8 cellular contexts compared by ENCODE assay signal in genomic region chr1:156705918-156706646, GRCh38. TPM values are rescaled to one million over a fixed set of nuclear protein-coding genes. Genes with fewer than 3 reads are reported as not detected.
DNase-seq lines count a peak whose midpoint lies in the region; ATAC-seq and TF ChIP-seq lines count a peak whose summit lies in the region.

No MANE protein-coding gene starts in this region.

- H3K9me3 ChIP-seq in breast epithelium: no peaks in the 10 kb centered on the region

- H3K4me3 Mint-ChIP-seq in WTC11: peak overlapping the region; percentile 84

- TF ChIP-seq POLR2A in breast epithelium (IDR thresholded peaks at IDR 0.05): no peak

- no peaks in the 10 kb centered on the region for H3K36me3 ChIP-seq in breast epithelium
- H3K36me3 ChIP-seq in kidney epithelial cell (ENCODE audit: control insufficient read depth, insufficient read depth, low read length): no peaks in the 10 kb centered on the region

- peak; percentile 57 for DNase-seq in EL
- DNase-seq in NCI-H1105 (lab: John Stamatoyannopoulos, UW): peak; percentile 66
- peak; percentile 94 for DNase-seq in WTC11 (ENCODE audit: low spot score)
- peak; percentile 66 to 73 for DNase-seq in breast epithelium (ENCODE audit: low spot score in 2 of 2)
- DNase-seq in kidney epithelial cell (ENCODE audit: low read depth): no peak
- peak; percentile 56 to 64 (median 58) for DNase-seq in stimulated activated CD4-positive, alpha-beta T cell treated with anti-CD3 and anti-CD28 coated beads, Interleukin-1b, Interleukin-23, amount 100 ng/mL, for 24 hours (ENCODE audit: low read depth in 4 of 4, low spot score in 1 of 4)
- DNase-seq in NOMO-1 treated with DMSO at 0.1 percent for 48 hours (lab: John Stamatoyannopoulos, UW; ENCODE audit: unreplicated experiment): no peak

- peak overlapping the region; percentile 96 for H3K27ac Mint-ChIP-seq in WTC11

- H3K27me3 ChIP-seq in breast epithelium (no peaks in the 10 kb centered on the region), kidney epithelial cell (ENCODE audit: control insufficient read depth, insufficient read depth, low read length) (no peaks in the 10 kb centered on the region)

- peaks cover 7% of the 10 kb centered on the region for H3K36me3 Mint-ChIP-seq in WTC11

- H3K27ac ChIP-seq in breast epithelium: peak overlapping the region; percentile 92 to 94

- CTCF ChIA-PET in WTC11 (lab: Charles Lee): interaction anchor here (0.6 to 25.2 kb wide), 46 partner anchors 9 to 249 kb away, joined by 3 to 1553 read pairs (median 6); partner anchors contain the start of genes BCAN, HAPLN2, HDGF and INSRR

- peaks cover 62% of the 10 kb centered on the region for H3K4me1 Mint-ChIP-seq in WTC11

- H3K27me3 Mint-ChIP-seq in WTC11 (ENCODE audit: low read depth): peaks cover 23% of the 10 kb centered on the region

- ATAC-seq in WTC11 (peak; percentile 45), HG02623 (IDR thresholded peaks at IDR 0.05; ENCODE audit: unreplicated experiment) (no peak)

- H3K9me3 Mint-ChIP-seq in WTC11: no peaks in the 10 kb centered on the region

- peaks cover 43 to 60% of the 10 kb centered on the region in 2 donors for H3K4me1 ChIP-seq in breast epithelium

- H3K4me3 ChIP-seq in breast epithelium (peak overlapping the region; percentile 42 to 72 (median 54)), kidney epithelial cell (ENCODE audit: low read depth, low read length) (peak overlapping the region; percentile 31)

- intact Hi-C loops in breast epithelium (cut with DNase I; ENCODE audit: low total_unique reads): no loop called here

- POLR2A ChIA-PET in WTC11 (lab: Charles Lee): interaction anchor here (0.5 to 5.4 kb wide), 18 partner anchors 9 to 82 kb away, joined by 3 to 195 read pairs (median 6); partner anchors contain the start of genes HDGF, ISG20L2, METTL25B and MRPL24

- peak; percentile 96 for TF ChIP-seq CTCF in WTC11 (IDR thresholded peaks at IDR 0.05)
- TF ChIP-seq CTCF in breast epithelium (IDR thresholded peaks at IDR 0.05): peak; percentile 79 to 93 (median 80)
- peak; percentile 91 for TF ChIP-seq CTCF in kidney epithelial cell (IDR thresholded peaks at IDR 0.05; ENCODE audit: insufficient read depth, low read length, poor library complexity, severe bottlenecking)

TF ChIP-seq in WTC11, 78 proteins besides CTCF, POLR2A, EP300 and RAD21 (continues in another document):
- TF ChIP-seq ZNF416 (CRISPR knock-in tag; IDR thresholded peaks at IDR 0.05): 0 out of 2 replicates have a peak, but pooled peaks have one; percentile 64
- no peak for TF ChIP-seq RELA (CRISPR knock-in tag; IDR thresholded peaks at IDR 0.05; ENCODE audit: borderline replicate concordance)
- TF ChIP-seq OVOL2 (CRISPR knock-in tag; IDR thresholded peaks at IDR 0.05; ENCODE audit: borderline replicate concordance): no peak
- TF ChIP-seq ZNF671 (CRISPR knock-in tag; IDR thresholded peaks at IDR 0.05): 0 out of 2 replicates have a peak, but pooled peaks have one; percentile 22
- 0 out of 2 replicates have a peak, but pooled peaks have one; percentile 55 for TF ChIP-seq ZNF232 (CRISPR knock-in tag; IDR thresholded peaks at IDR 0.05)
- TF ChIP-seq NFATC4 (CRISPR knock-in tag; IDR thresholded peaks at IDR 0.05): no peak
- peak; percentile 15; the same call in 1 of the 2 replicates for TF ChIP-seq NR2C2 (CRISPR knock-in tag; IDR thresholded peaks at IDR 0.05)
- TF ChIP-seq E2F1 (CRISPR knock-in tag; IDR thresholded peaks at IDR 0.05): no peak
- TF ChIP-seq JUN (CRISPR knock-in tag; IDR thresholded peaks at IDR 0.05): no peak
- peak; percentile 17; the same call in 1 of the 2 replicates for TF ChIP-seq FOXP4 (CRISPR knock-in tag; IDR thresholded peaks at IDR 0.05)
- no peak for TF ChIP-seq IRF1 (CRISPR knock-in tag; IDR thresholded peaks at IDR 0.05)
- peak; percentile 72; the same call in 1 of the 2 replicates for TF ChIP-seq HMGXB4 (CRISPR knock-in tag; IDR thresholded peaks at IDR 0.05)
- no peak for TF ChIP-seq PRDM15 (CRISPR knock-in tag; IDR thresholded peaks at IDR 0.05)

RNA-seq across cellular contexts. Expression of gene CRABP2, which starts 0.7 kb away (rescaled TPM):
- 135 to 195 TPM (median 186 TPM) in 3 replicates for total RNA-seq in WTC11 (2021)
- total RNA-seq in breast epithelium: 10 to 100 TPM in 2 of 3 donors, 1 to 10 TPM in 1; 4.2 to 61.6 (median 28.2) TPM
- total RNA-seq in kidney epithelial cell: 24.5 and 29.5 TPM in 2 replicates

RNA-seq across cellular contexts. Expression of gene METTL25B, which starts 22.2 kb away (rescaled TPM):
- total RNA-seq in WTC11 (2021) (32.0 to 41.0 TPM (median 37.9 TPM) in 3 replicates), breast epithelium (10 to 100 TPM; 15.5 to 41.3 (median 30.2) TPM), kidney epithelial cell (13.0 and 13.6 TPM in 2 replicates)

RNA-seq across cellular contexts. Expression of gene ISG20L2, which starts 22.5 kb away (rescaled TPM):
- total RNA-seq in WTC11 (2021) (37.2 to 43.8 TPM (median 42.2 TPM) in 3 replicates), breast epithelium (10 to 100 TPM; 13.6 to 25.2 (median 21.0) TPM), kidney epithelial cell (17.7 and 25.1 TPM in 2 replicates)

RNA-seq across cellular contexts. Expression of gene NES, which starts 28.9 kb away (rescaled TPM):
- 103 to 127 TPM (median 104 TPM) in 3 replicates for total RNA-seq in WTC11 (2021)
- total RNA-seq in breast epithelium: 10 to 100 TPM in 2 of 3 donors, 1 to 10 TPM in 1; 9.9 to 28.5 (median 14.9) TPM
- total RNA-seq in kidney epithelial cell: 66.3 and 76.8 TPM in 2 replicates

RNA-seq across cellular contexts. Expression of gene MRPL24, which starts 34.8 kb away (rescaled TPM):
- total RNA-seq in WTC11 (2021) (35.1 to 37.4 TPM (median 35.2 TPM) in 3 replicates), breast epithelium (10 to 100 TPM; 36.6 to 63.9 (median 63.8) TPM), kidney epithelial cell (42.5 and 62.2 TPM in 2 replicates)

Comparison
In these comparisons a context has a peak if more than half of its experiments do, and no peak if none do; other contexts are left out.
1. DNase-seq: peak in EL (single experiment), NCI-H1105 (single experiment), WTC11 (single experiment), breast epithelium (2 of 2) and stimulated activated CD4-positive, alpha-beta T cell treated with anti-CD3 and anti-CD28 coated beads, Interleukin-1b, Interleukin-23, amount 100 ng/mL, for 24 hours (4 of 4); none in kidney epithelial cell (single experiment) and NOMO-1 treated with DMSO at 0.1 percent for 48 hours (single experiment).
2. Peak in every context shown above with its lines, with median percentiles within 50 percentile points of each other: CTCF ChIP-seq.